ENCODE assay signal across 12 cellular contexts in the genomic region with DNA sequence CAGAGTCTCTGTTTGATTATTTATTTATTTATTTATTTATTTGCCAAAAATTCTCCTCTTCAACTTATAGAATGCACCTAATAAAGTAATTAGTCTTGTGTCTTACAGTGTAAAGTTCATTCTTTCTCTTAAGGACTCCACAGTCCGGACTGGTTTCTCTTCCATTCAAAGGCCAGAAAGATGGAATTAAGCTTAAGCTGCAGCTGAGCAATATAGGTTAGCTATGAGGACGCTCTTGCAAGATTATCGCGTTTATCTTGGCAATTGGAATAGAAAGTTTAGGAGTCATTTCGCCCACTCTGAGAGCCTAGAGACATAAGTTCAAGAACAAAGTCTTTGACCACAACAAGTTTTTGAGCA. TPM values are rescaled to one million over a fixed set of nuclear protein-coding genes. Genes with fewer than 3 reads are reported as not detected.
DNase-seq lines count a peak whose midpoint lies in the region; ATAC-seq, FAIRE-seq and TF ChIP-seq lines count a peak whose summit lies in the region.
"Had no signal": no experiment of that assay in that cellular context is flagged by ENCODE, and none has a peak within 500 bp of the region (broad histone marks: within the 10 kb centered on the region; RNA-seq: fewer than 3 reads in every experiment).

No MANE protein-coding gene starts in this region.

- no peak overlapping the region for H3K27ac ChIP-seq in kidney (ENCODE audit: low read depth in 2 of 2, low read length in 2 of 2)

- H3K4me3 ChIP-seq in kidney (ENCODE audit: low read length in 2 of 2): no peak overlapping the region

- no peak for FAIRE-seq in kidney (lab: Jason Lieb, UNC)
- FAIRE-seq: endometrium had no signal

- no peak for TF ChIP-seq CTCF in kidney (IDR thresholded peaks at IDR 0.05; ENCODE audit: borderline replicate concordance, extremely low read depth, insufficient read depth)

- no peaks in the 10 kb centered on the region for H3K9me3 ChIP-seq in kidney (ENCODE audit: control insufficient read depth in 1 of 2, low read length in 2 of 2)

- ATAC-seq in GM18517 (IDR thresholded peaks at IDR 0.05; ENCODE audit: unreplicated experiment) (peak; percentile 27), GM21529 (IDR thresholded peaks at IDR 0.05; ENCODE audit: unreplicated experiment) (peak; percentile 26), HG03439 (IDR thresholded peaks at IDR 0.05; ENCODE audit: unreplicated experiment) (peak; percentile 36), left lobe of liver (peak; percentile 25), HG02938 (IDR thresholded peaks at IDR 0.05; ENCODE audit: unreplicated experiment) (no peak)

- DNase-seq in left lobe of liver (ENCODE audit: low spot score) (no peak), kidney (no peak), SKM-1 treated with dmso at 0.1 percent for 144 hours (lab: John Stamatoyannopoulos, UW; ENCODE audit: unreplicated experiment) (no peak), OCI-M1 (lab: John Stamatoyannopoulos, UW) (no peak)

- H3K9ac ChIP-seq in kidney (ENCODE audit: low read length in 2 of 2): no peak overlapping the region

- intact Hi-C loops in kidney (cut with DNase I): no loop called here

- peaks cover 17 to 34% of the 10 kb centered on the region in 2 donors for H3K4me1 ChIP-seq in kidney (ENCODE audit: control insufficient read depth in 1 of 2, insufficient read depth in 1 of 2, low read depth in 1 of 2, low read length in 2 of 2)

- H3K36me3 ChIP-seq in kidney (ENCODE audit: control insufficient read depth in 1 of 2, insufficient read depth in 2 of 2, low read length in 2 of 2): no peaks in the 10 kb centered on the region

RNA-seq across cellular contexts. Expression of a gene that starts 15.0 kb away (rescaled TPM):
- total RNA-seq in left lobe of liver (not detected), kidney (0.79 TPM)
- 5.7 TPM for polyA plus RNA-seq in kidney (ENCODE audit: insufficient read depth, low read depth, low replicate concordance)
- total RNA-seq: LHCN-M2, NCI-H460 had no signal

RNA-seq across cellular contexts. Expression of a gene that starts 20.8 kb away (rescaled TPM):
- total RNA-seq in left lobe of liver: not detected
- total RNA-seq in kidney: not detected
- polyA plus RNA-seq in kidney (ENCODE audit: insufficient read depth, low read depth, low replicate concordance): not detected
- total RNA-seq: activated CD8-positive, alpha-beta memory T cell treated with anti-CD3 and anti-CD28 coated beads for 36 hours; LHCN-M2 had no signal

RNA-seq across cellular contexts. Expression of a gene that starts 34.9 kb away (rescaled TPM):
- total RNA-seq in left lobe of liver: 26.6 TPM
- 30.9 TPM for total RNA-seq in kidney
- polyA plus RNA-seq in kidney (ENCODE audit: insufficient read depth, low read depth, low replicate concordance): 53.2 TPM
